1 cellular context compared by ENCODE assay signal in genomic region chr6:16781348-16782169, GRCh38.
TF ChIP-seq lines count a peak whose summit lies in the region.

No MANE protein-coding gene starts in this region.

TF ChIP-seq in GM23338, 12 proteins besides CTCF, POLR2A, EP300 and RAD21 (continued from another document):
- TF ChIP-seq REST (IDR thresholded peaks at IDR 0.05; ENCODE audit: unreplicated experiment), result no peak
- no peak for TF ChIP-seq EZH2phosphoT487 (IDR thresholded peaks at IDR 0.05; ENCODE audit: unreplicated experiment)
- TF ChIP-seq, protein P1, sequence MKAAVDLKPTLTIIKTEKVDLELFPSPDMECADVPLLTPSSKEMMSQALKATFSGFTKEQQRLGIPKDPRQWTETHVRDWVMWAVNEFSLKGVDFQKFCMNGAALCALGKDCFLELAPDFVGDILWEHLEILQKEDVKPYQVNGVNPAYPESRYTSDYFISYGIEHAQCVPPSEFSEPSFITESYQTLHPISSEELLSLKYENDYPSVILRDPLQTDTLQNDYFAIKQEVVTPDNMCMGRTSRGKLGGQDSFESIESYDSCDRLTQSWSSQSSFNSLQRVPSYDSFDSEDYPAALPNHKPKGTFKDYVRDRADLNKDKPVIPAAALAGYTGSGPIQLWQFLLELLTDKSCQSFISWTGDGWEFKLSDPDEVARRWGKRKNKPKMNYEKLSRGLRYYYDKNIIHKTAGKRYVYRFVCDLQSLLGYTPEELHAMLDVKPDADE (IDR thresholded peaks at IDR 0.05), result no peak
- no peak for TF ChIP-seq ZNF331 (CRISPR knock-in tag; IDR thresholded peaks at IDR 0.05; ENCODE audit: low read depth)
- TF ChIP-seq POLR2AphosphoS5 (IDR thresholded peaks at IDR 0.05; ENCODE audit: low read depth), result no peak
- TF ChIP-seq ZNF114 (CRISPR knock-in tag; IDR thresholded peaks at IDR 0.05), result no peak
- no peak for TF ChIP-seq NANOG (IDR thresholded peaks at IDR 0.05; ENCODE audit: borderline replicate concordance)
- no peak for TF ChIP-seq CREB1 (CRISPR knock-in tag; IDR thresholded peaks at IDR 0.05; ENCODE audit: low read depth)
- no peak for TF ChIP-seq STAT1 (IDR thresholded peaks at IDR 0.05; ENCODE audit: unreplicated experiment)
TF ChIP-seq in GM23338: peak in this region for 0.
